Comparison of ENCODE assay signal across 1 cellular context in genomic region chr7:47405921-47406765, GRCh38.
TF ChIP-seq lines count a peak whose summit lies in the region.

No MANE protein-coding gene starts in this region.

TF ChIP-seq in GM23338, 12 proteins besides CTCF, POLR2A, EP300 and RAD21 (continued from another document):
- TF ChIP-seq ETS1 (IDR thresholded peaks at IDR 0.05) (no peak), CREB1 (CRISPR knock-in tag; IDR thresholded peaks at IDR 0.05; ENCODE audit: low read depth) (no peak)
TF ChIP-seq in GM23338: peak in this region for 0.
